ENCODE assay signal across 13 cellular contexts in the genomic region with DNA sequence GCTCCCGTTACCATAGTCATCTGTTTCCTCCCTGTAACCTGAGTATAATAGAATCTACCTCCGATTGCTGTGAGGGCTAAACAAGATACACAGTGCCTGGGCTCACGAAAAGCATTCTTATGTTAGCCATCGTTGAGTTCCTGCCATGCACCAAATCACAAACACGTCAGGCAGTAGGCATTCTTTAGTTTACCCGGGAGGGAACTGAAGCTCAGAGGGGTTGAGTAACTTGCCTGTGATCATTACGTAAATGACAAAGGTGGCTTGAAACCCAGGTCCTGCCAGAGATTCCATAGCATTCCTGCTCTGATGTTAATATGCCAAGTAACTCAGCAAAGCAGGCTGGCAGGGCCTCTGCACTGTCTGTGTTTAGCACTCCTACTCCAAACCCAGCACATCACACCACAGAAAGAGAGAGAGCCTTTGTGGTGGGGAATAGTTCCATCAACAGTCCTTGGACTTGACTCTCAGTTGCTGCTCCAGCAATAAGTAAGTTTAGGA. TPM values are rescaled to one million over a fixed set of nuclear protein-coding genes. Genes with fewer than 3 reads are reported as not detected.
DNase-seq lines count a peak whose midpoint lies in the region; ATAC-seq, FAIRE-seq and TF ChIP-seq lines count a peak whose summit lies in the region.
"Had no signal": no experiment of that assay in that cellular context is flagged by ENCODE, and none has a peak within 500 bp of the region (broad histone marks: within the 10 kb centered on the region; RNA-seq: fewer than 3 reads in every experiment).

No MANE protein-coding gene starts in this region.

- H3K9me3 Mint-ChIP-seq in astrocyte (ENCODE audit: unreplicated experiment): no peaks in the 10 kb centered on the region

- H3K27me3 ChIP-seq in astrocyte (ENCODE audit: insufficient read depth, low read length) (peaks cover 30% of the 10 kb centered on the region), iPS-20b (ENCODE audit: insufficient read depth, low read length) (peaks cover 70% of the 10 kb centered on the region), gastrocnemius medialis (no peaks in the 10 kb centered on the region)

- in situ Hi-C loops in gastrocnemius medialis (cut with MboI; ENCODE audit: low sequenced_read_pairs in 4 of 4): loop anchor here in 1 of 4 donors (25.0 kb wide), 1 partner anchor 312 kb away; no protein-coding TSS in a partner anchor

- H3K4me1 ChIP-seq in astrocyte (ENCODE audit: insufficient read depth, low read length) (no peaks in the 10 kb centered on the region), iPS-20b (ENCODE audit: insufficient read depth, low read length) (peaks cover 20% of the 10 kb centered on the region), gastrocnemius medialis (peaks cover 32 to 38% of the 10 kb centered on the region in 2 donors)

- peaks cover 62% of the 10 kb centered on the region for H3K27me3 Mint-ChIP-seq in astrocyte (ENCODE audit: low read depth, unreplicated experiment)

- no peak overlapping the region for H3K9ac ChIP-seq in astrocyte (ENCODE audit: low read length)
- H3K9ac ChIP-seq in iPS-20b (ENCODE audit: low read depth, low read length): no peak overlapping the region

- TF ChIP-seq POLR2A in gastrocnemius medialis (IDR thresholded peaks at IDR 0.05): no peak

- peaks cover 20% of the 10 kb centered on the region for H3K4me1 Mint-ChIP-seq in astrocyte (ENCODE audit: low read depth, unreplicated experiment)

- H3K4me3 ChIP-seq in astrocyte (ENCODE audit: insufficient read depth, low read depth, low read length): no peak overlapping the region
- peak overlapping the region; percentile 86; the same call in 1 of the 2 replicates for H3K4me3 ChIP-seq in iPS-20b (ENCODE audit: low read length)
- H3K4me3 ChIP-seq in gastrocnemius medialis: no peak overlapping the region

- H3K36me3 ChIP-seq in astrocyte (ENCODE audit: insufficient read depth, low read length) (no peaks in the 10 kb centered on the region), iPS-20b (ENCODE audit: insufficient read depth, low read depth, low read length) (no peaks in the 10 kb centered on the region), gastrocnemius medialis (no peaks in the 10 kb centered on the region)

- no peaks in the 10 kb centered on the region for H3K36me3 Mint-ChIP-seq in astrocyte (ENCODE audit: low read depth, unreplicated experiment)

- H3K4me2 ChIP-seq in astrocyte (ENCODE audit: low read length): peak overlapping the region; percentile 5

- ATAC-seq in gastrocnemius medialis (peak; percentile 62 to 77), GM21529 (IDR thresholded peaks at IDR 0.05; ENCODE audit: unreplicated experiment) (no peak)

- no peak for TF ChIP-seq CTCF in astrocyte (IDR thresholded peaks at IDR 0.05; ENCODE audit: insufficient read depth, low read depth, low read length)
- no peak for TF ChIP-seq CTCF in gastrocnemius medialis (IDR thresholded peaks at IDR 0.05 in 4 of 5, conservative IDR thresholded peaks at IDR 0.05 in 1 of 5)

- intact Hi-C loops in gastrocnemius medialis (cut with DNase I; ENCODE audit: low total_unique reads): no loop called here

- H4K20me1 ChIP-seq in astrocyte (ENCODE audit: insufficient read depth, low read length): no peaks in the 10 kb centered on the region

- no peak overlapping the region for H2AFZ ChIP-seq in astrocyte (ENCODE audit: low read depth, low read length)

- H3K9me3 ChIP-seq in astrocyte (ENCODE audit: insufficient read depth, low read depth, low read length): no peaks in the 10 kb centered on the region
- no peaks in the 10 kb centered on the region for H3K9me3 ChIP-seq in iPS-20b (ENCODE audit: insufficient read depth, low read depth, low read length)
- H3K9me3 ChIP-seq in gastrocnemius medialis: no peaks in the 10 kb centered on the region

- DNase-seq in HuH-7 (ENCODE audit: low spot score) (peak; percentile 55), astrocyte (ENCODE audit: low read depth) (peak; percentile 56), gastrocnemius medialis (peak in 1 of 2 donors; percentile 35), NCI-H1436 (lab: John Stamatoyannopoulos, UW) (no peak), NCI-H524 treated with DMSO at 0.1 percent for 48 hours (lab: John Stamatoyannopoulos, UW) (no peak), OCI-M2 (lab: John Stamatoyannopoulos, UW; ENCODE audit: unreplicated experiment) (no peak)
- DNase-seq: activated CD8-positive, alpha-beta memory T cell treated with anti-CD3 and anti-CD28 coated beads for 24 hours; glutamatergic neuron; MM.1S; occipital lobe; SHP77 treated with DMSO at 0.1 percent for 48 hours had no signal

- H3K4me3 Mint-ChIP-seq in astrocyte (ENCODE audit: unreplicated experiment): no peak overlapping the region

- FAIRE-seq in astrocyte (lab: Jason Lieb, UNC): no peak

- no peak overlapping the region for H3K27ac Mint-ChIP-seq in astrocyte (ENCODE audit: unreplicated experiment)

- no peaks in the 10 kb centered on the region for H3K79me2 ChIP-seq in astrocyte (ENCODE audit: insufficient read depth, low read length)

- H3K27ac ChIP-seq in astrocyte (ENCODE audit: low read depth, low read length): no peak overlapping the region
- no peak overlapping the region for H3K27ac ChIP-seq in iPS-20b (ENCODE audit: low read length)
- peak overlapping the region; percentile 55 to 80 (median 67) for H3K27ac ChIP-seq in gastrocnemius medialis

RNA-seq across cellular contexts. Expression of a gene that starts 1.4 kb away (rescaled TPM):
- total RNA-seq in astrocyte (0.18 and 0.29 TPM in 2 replicates), gastrocnemius medialis (1 to 10 TPM in 1 of 4 donors, under 1 TPM in 2, not detected in 1; 0.10 to 1.9 (median 0.24) TPM)

RNA-seq across cellular contexts. Expression of a gene that starts 22.5 kb away (rescaled TPM):
- total RNA-seq in astrocyte: 0.31 and 0.89 TPM in 2 replicates
- 10 to 100 TPM in 1 of 4 donors, 1 to 10 TPM in 3; 3.5 to 16.3 (median 6.5) TPM for total RNA-seq in gastrocnemius medialis

RNA-seq across cellular contexts. Expression of a gene that starts 49.7 kb away (rescaled TPM):
- total RNA-seq in astrocyte: not detected in 2 replicates
- 1 to 10 TPM in 1 of 4 donors, under 1 TPM in 2, not detected in 1; 0.82 to 1.2 (median 0.91) TPM for total RNA-seq in gastrocnemius medialis

Comparison
In these comparisons a context has a peak if more than half of its experiments do, and no peak if none do; other contexts are left out.
1. DNase-seq: peak in HuH-7 (single experiment) and astrocyte (single experiment); none in NCI-H1436 (single experiment), NCI-H524 treated with DMSO at 0.1 percent for 48 hours (single experiment) and OCI-M2 (single experiment).
2. H3K27ac ChIP-seq: peak in gastrocnemius medialis (4 of 4); none in astrocyte (single experiment) and iPS-20b (single experiment).